In the genomic region with DNA sequence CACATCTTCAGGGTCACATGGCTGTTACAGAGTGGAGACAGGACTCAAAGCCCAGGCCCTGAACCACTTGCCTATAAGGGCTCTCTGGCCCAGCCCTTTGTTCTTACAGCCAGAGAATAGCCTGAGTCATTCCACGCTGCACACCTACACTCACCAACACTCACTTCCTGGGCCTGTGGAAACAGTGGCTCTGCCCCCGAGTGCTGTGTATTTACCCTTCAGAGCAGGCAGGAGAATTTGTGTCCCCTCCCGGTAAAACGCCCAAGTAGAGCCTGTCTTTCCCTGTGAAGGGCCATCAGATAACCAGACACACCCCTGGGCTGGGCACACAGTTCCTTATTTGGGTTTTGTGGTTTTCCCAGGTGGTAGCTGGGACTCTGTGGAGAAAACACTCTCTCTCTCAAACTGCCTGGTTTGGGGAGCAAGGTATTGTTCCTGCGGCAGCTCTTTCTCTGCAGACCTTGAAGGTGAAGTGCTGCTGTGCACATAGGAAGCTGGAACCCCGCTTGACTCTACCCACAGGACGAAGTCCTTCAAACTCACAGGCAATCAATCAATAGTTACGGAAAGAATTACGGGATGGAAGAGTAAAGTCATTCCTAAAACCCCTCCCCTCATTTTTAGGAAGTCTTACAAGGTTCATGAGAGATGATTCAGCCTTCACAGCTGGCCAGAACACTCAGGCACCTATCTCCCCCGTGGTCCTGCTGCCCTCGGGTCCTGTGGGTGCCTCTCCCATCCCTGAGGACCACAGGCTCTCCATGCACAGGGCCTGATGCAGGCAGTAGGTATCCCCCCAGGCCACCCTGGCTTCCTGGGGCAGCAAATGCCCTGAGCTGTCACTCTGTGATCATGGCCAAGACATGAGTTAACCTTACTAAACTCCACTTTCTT, we compare ENCODE assay signal across 1 cellular context.
TF ChIP-seq lines count a peak whose summit lies in the region.

No MANE protein-coding gene starts in this region.

TF ChIP-seq in liver, 16 proteins besides CTCF, POLR2A, EP300 and RAD21 (continued from another document):
- no peak for TF ChIP-seq GABPA (IDR thresholded peaks at IDR 0.05 in 1 of 2, conservative IDR thresholded peaks at IDR 0.05 in 1 of 2)
- TF ChIP-seq RXRA (IDR thresholded peaks at IDR 0.05): no peak
- peak in 1 of 2 donors; percentile 68 for TF ChIP-seq JUND (IDR thresholded peaks at IDR 0.05)
